In genomic region chr5:124948754-124949275, GRCh38 we compare ENCODE assay signal across 23 cellular contexts.
DNase-seq lines count a peak whose midpoint lies in the region; ATAC-seq and TF ChIP-seq lines count a peak whose summit lies in the region.
"Had no signal": no experiment of that assay in that cellular context is flagged by ENCODE, and none has a peak within 500 bp of the region (broad histone marks: within the 10 kb centered on the region; RNA-seq: fewer than 3 reads in every experiment).

No MANE protein-coding gene starts in this region.

- CTCF ChIA-PET in mammary epithelial cell (lab: Charles Lee; ENCODE audit: low non-redundant PET), result no interaction called here

- H3K36me3 ChIP-seq in mammary epithelial cell (ENCODE audit: insufficient read depth, low read length) (no peaks in the 10 kb centered on the region), osteoblast (ENCODE audit: insufficient read depth, low read length) (no peaks in the 10 kb centered on the region)
- H3K36me3 ChIP-seq: gastrocnemius medialis, SJSA1, upper lobe of right lung had no signal

- no peaks in the 10 kb centered on the region for H3K27me3 Mint-ChIP-seq in activated T-helper 2 cell treated with anti-CD3 and anti-CD28 coated beads, Interferon-gamma antibody, Interleukin-2, Interleukin-4, amounts not matched to agents 10 μg/mL and 5 μg/mL and 100 μg/mL, durations not matched to agents 14 hours and 24 hours and 36 hours (ENCODE audit: low read depth)
- H3K27me3 Mint-ChIP-seq: activated CD4-positive, alpha-beta T cell treated with anti-CD3 and anti-CD28 coated beads, Interleukin-2, amount 10 ng/mL, durations not matched to agents 24 days and 14 days; activated CD8-positive, alpha-beta memory T cell treated with anti-CD3 and anti-CD28 coated beads, Interleukin-2, amount 10 ng/mL, durations not matched to agents 7 days and 5 days had no signal

- H3K9ac ChIP-seq in mammary epithelial cell (ENCODE audit: insufficient read depth, low read length), result no peak overlapping the region

- H3K36me3 Mint-ChIP-seq in activated T-helper 2 cell treated with anti-CD3 and anti-CD28 coated beads, Interferon-gamma antibody, Interleukin-2, Interleukin-4, amounts not matched to agents 10 μg/mL and 5 μg/mL and 100 μg/mL, durations not matched to agents 14 hours and 24 hours and 36 hours (ENCODE audit: low read depth), result no peaks in the 10 kb centered on the region
- H3K36me3 Mint-ChIP-seq: activated CD8-positive, alpha-beta memory T cell treated with anti-CD3 and anti-CD28 coated beads, Interleukin-2, amount 10 ng/mL, durations not matched to agents 7 days and 5 days; CD14-positive monocyte had no signal

- peaks cover 18% of the 10 kb centered on the region for H3K4me1 ChIP-seq in mammary epithelial cell (ENCODE audit: insufficient read depth, low read length)
- no peaks in the 10 kb centered on the region for H3K4me1 ChIP-seq in osteoblast (ENCODE audit: insufficient read depth, low read length)

- H3K9me3 Mint-ChIP-seq in activated T-helper 2 cell treated with anti-CD3 and anti-CD28 coated beads, Interferon-gamma antibody, Interleukin-2, Interleukin-4, amounts not matched to agents 10 μg/mL and 5 μg/mL and 100 μg/mL, durations not matched to agents 14 hours and 24 hours and 36 hours, result peaks cover 5% of the 10 kb centered on the region

- DNase-seq in COLO829 (ENCODE audit: low spot score) (peak; percentile 11), M059J (ENCODE audit: low read depth) (peak; percentile 67), mammary epithelial cell (peak; percentile 34), osteoblast (ENCODE audit: insufficient read length, low spot score, missing footprints) (no peak), NCI-H1436 treated with DMSO at 0.1 percent for 48 hours (lab: John Stamatoyannopoulos, UW) (no peak), AG08396 (ENCODE audit: low spot score) (no peak)
- no peak for DNase-seq in activated T-helper 2 cell treated with anti-CD3 and anti-CD28 coated beads, Interferon-gamma antibody, Interleukin-2, Interleukin-4, amounts not matched to agents 10 μg/mL and 5 μg/mL and 100 μg/mL, durations not matched to agents 14 hours and 24 hours and 36 hours (ENCODE audit: low spot score)
- DNase-seq: activated CD4-positive, alpha-beta T cell treated with anti-CD3 and anti-CD28 coated beads, Interleukin-2, amount 10 ng/mL, durations not matched to agents 24 days and 14 days; activated CD8-positive, alpha-beta memory T cell treated with anti-CD3 and anti-CD28 coated beads, Interleukin-2, amount 10 ng/mL, durations not matched to agents 7 days and 5 days; aorta; gastrocnemius medialis; KG1; NCI-H187; NCI-H2227 treated with DMSO at 0.1 percent for 48 hours; PC-9; stimulated activated CD4-positive, alpha-beta T cell treated with anti-CD3 and anti-CD28 coated beads, Interleukin-15, amount 100 ng/mL, for 24 hours; upper lobe of right lung had no signal

- dilution Hi-C loops in mammary epithelial cell (cut with HindIII; ENCODE audit: low sequenced_read_pairs), result loop anchor here (5.0 kb wide), 1 partner anchor 48 kb away; no protein-coding TSS in a partner anchor

- H3K79me2 ChIP-seq in mammary epithelial cell (ENCODE audit: insufficient read depth, low read length) (no peaks in the 10 kb centered on the region), osteoblast (ENCODE audit: insufficient read depth, low read length) (no peaks in the 10 kb centered on the region)

- H3K4me2 ChIP-seq in mammary epithelial cell (ENCODE audit: insufficient read depth, low read depth, low read length) (peak overlapping the region; percentile 48), osteoblast (ENCODE audit: insufficient read depth, low read length) (no peak overlapping the region)
- H3K4me2 ChIP-seq: PC-9 had no signal

- ATAC-seq in GM18868 (IDR thresholded peaks at IDR 0.05; ENCODE audit: unreplicated experiment), result no peak
- ATAC-seq: activated CD8-positive, alpha-beta memory T cell treated with anti-CD3 and anti-CD28 coated beads, Interleukin-2, amount 10 ng/mL, durations not matched to agents 7 days and 5 days; activated naive CD4-positive, alpha-beta T cell treated with anti-CD3 and anti-CD28 coated beads, Interleukin-2, amount 50 U/mL, for 72 hours; HCT116; upper lobe of right lung had no signal

- 1% methylated on average over 4 of the region's 4 CpGs for WGBS in mammary epithelial cell (ENCODE audit: low coverage, missing lambda C conversion rate)

- H3K4me3 Mint-ChIP-seq in activated T-helper 2 cell treated with anti-CD3 and anti-CD28 coated beads, Interferon-gamma antibody, Interleukin-2, Interleukin-4, amounts not matched to agents 10 μg/mL and 5 μg/mL and 100 μg/mL, durations not matched to agents 14 hours and 24 hours and 36 hours (ENCODE audit: low read depth), result no peak overlapping the region
- H3K4me3 Mint-ChIP-seq: activated CD4-positive, alpha-beta T cell treated with anti-CD3 and anti-CD28 coated beads, Interleukin-2, amount 10 ng/mL, durations not matched to agents 24 days and 14 days; activated CD8-positive, alpha-beta memory T cell treated with anti-CD3 and anti-CD28 coated beads, Interleukin-2, amount 10 ng/mL, durations not matched to agents 7 days and 5 days; T-helper 1 cell treated with Interleukin-12 subunit alpha and Interleukin-12 subunit beta and Interleukin-4 antibody, amounts not matched to agents 30 μg/mL and 1 μg/mL, for 36 hours had no signal

- no peaks in the 10 kb centered on the region for H3K9me3 ChIP-seq in mammary epithelial cell (replicated peaks; ENCODE audit: insufficient read depth, low read length)
- no peaks in the 10 kb centered on the region for H3K9me3 ChIP-seq in osteoblast (ENCODE audit: low read depth, low read length)
- H3K9me3 ChIP-seq: gastrocnemius medialis, SJSA1, upper lobe of right lung had no signal

- TF ChIP-seq CTCF in mammary epithelial cell (conservative IDR thresholded peaks at IDR 0.05 in 1 of 2, IDR thresholded peaks at IDR 0.05 in 1 of 2; ENCODE audit: extremely low read depth in 1 of 2, insufficient read depth in 1 of 2, low read depth in 1 of 2, low read length in 2 of 2), result no peak
- no peak for TF ChIP-seq CTCF in osteoblast (IDR thresholded peaks at IDR 0.05; ENCODE audit: extremely low read depth, low read depth, low read length)

- H2AFZ ChIP-seq in mammary epithelial cell (ENCODE audit: low read depth, low read length) (peak overlapping the region; percentile 79), osteoblast (ENCODE audit: low read length) (peak overlapping the region; percentile 56)
- H2AFZ ChIP-seq: PC-9 had no signal

- no peak overlapping the region for H3K27ac Mint-ChIP-seq in activated T-helper 2 cell treated with anti-CD3 and anti-CD28 coated beads, Interferon-gamma antibody, Interleukin-2, Interleukin-4, amounts not matched to agents 10 μg/mL and 5 μg/mL and 100 μg/mL, durations not matched to agents 14 hours and 24 hours and 36 hours
- H3K27ac Mint-ChIP-seq: activated CD4-positive, alpha-beta T cell treated with anti-CD3 and anti-CD28 coated beads, Interleukin-2, amount 10 ng/mL, durations not matched to agents 24 days and 14 days; activated CD8-positive, alpha-beta memory T cell treated with anti-CD3 and anti-CD28 coated beads, Interleukin-2, amount 10 ng/mL, durations not matched to agents 7 days and 5 days; activated naive CD4-positive, alpha-beta T cell treated with anti-CD3 and anti-CD28 coated beads, Interleukin-2, amount 50 U/mL, for 72 hours; CD14-positive monocyte; T-helper 1 cell treated with Interleukin-12 subunit alpha and Interleukin-12 subunit beta and Interleukin-4 antibody, amounts not matched to agents 30 μg/mL and 1 μg/mL, for 36 hours had no signal

- H3K4me3 ChIP-seq in mammary epithelial cell (replicated peaks in 1 of 3; ENCODE audit: insufficient read depth in 1 of 3, low read depth in 2 of 3, low read length in 3 of 3) (no peak overlapping the region), osteoblast (ENCODE audit: insufficient read depth, low read length) (no peak overlapping the region)
- H3K4me3 ChIP-seq: gastrocnemius medialis, PC-9, SJSA1, upper lobe of right lung had no signal

- no peaks in the 10 kb centered on the region for H3K4me1 Mint-ChIP-seq in activated T-helper 2 cell treated with anti-CD3 and anti-CD28 coated beads, Interferon-gamma antibody, Interleukin-2, Interleukin-4, amounts not matched to agents 10 μg/mL and 5 μg/mL and 100 μg/mL, durations not matched to agents 14 hours and 24 hours and 36 hours (ENCODE audit: low read depth)
- H3K4me1 Mint-ChIP-seq: activated CD4-positive, alpha-beta T cell treated with anti-CD3 and anti-CD28 coated beads, Interleukin-2, amount 10 ng/mL, durations not matched to agents 24 days and 14 days; activated CD8-positive, alpha-beta memory T cell treated with anti-CD3 and anti-CD28 coated beads, Interleukin-2, amount 10 ng/mL, durations not matched to agents 7 days and 5 days had no signal

- no TSS peak for BruUV-seq in mammary epithelial cell (replicated peaks; lab: Mats Ljungman, UMichigan)

- intact Hi-C loops in mammary epithelial cell (cut with micrococcal nuclease), result no loop called here
- intact Hi-C loops in activated T-helper 2 cell treated with anti-CD3 and anti-CD28 coated beads, Interferon-gamma antibody, Interleukin-2, Interleukin-4, amounts not matched to agents 10 μg/mL and 5 μg/mL and 100 μg/mL, durations not matched to agents 14 hours and 24 hours and 36 hours (cut with micrococcal nuclease), result no loop called here

- H3K27ac ChIP-seq in mammary epithelial cell (ENCODE audit: insufficient read depth, low read depth, low read length) (no peak overlapping the region), osteoblast (ENCODE audit: low read depth, low read length) (no peak overlapping the region)
- H3K27ac ChIP-seq: PC-9, SJSA1, upper lobe of right lung had no signal

- in situ Hi-C loops in mammary epithelial cell (cut with MboI; ENCODE audit: low sequenced_read_pairs in 2 of 2), result no loop called here

- H3K27me3 ChIP-seq in mammary epithelial cell (ENCODE audit: insufficient read depth, low read length) (no peaks in the 10 kb centered on the region), osteoblast (ENCODE audit: insufficient read depth, low read length) (no peaks in the 10 kb centered on the region)
- H3K27me3 ChIP-seq: gastrocnemius medialis, SJSA1, upper lobe of right lung had no signal

- no peaks in the 10 kb centered on the region for H4K20me1 ChIP-seq in mammary epithelial cell (ENCODE audit: insufficient read depth, low read length)
- H4K20me1 ChIP-seq in osteoblast (ENCODE audit: insufficient read depth, low read length), result no peaks in the 10 kb centered on the region

Comparison
In these comparisons a context has a peak if more than half of its experiments do, and no peak if none do; other contexts are left out.
1. DNase-seq: peak in COLO829 (single experiment), M059J (single experiment) and mammary epithelial cell (single experiment); none in osteoblast (single experiment), NCI-H1436 treated with DMSO at 0.1 percent for 48 hours (single experiment), AG08396 (single experiment) and activated T-helper 2 cell treated with anti-CD3 and anti-CD28 coated beads, Interferon-gamma antibody, Interleukin-2, Interleukin-4, amounts not matched to agents 10 μg/mL and 5 μg/mL and 100 μg/mL, durations not matched to agents 14 hours and 24 hours and 36 hours (single experiment).